In genomic region chr11:72222106-72222891, GRCh38 we compare ENCODE assay signal across 1 cellular context.
TF ChIP-seq lines count a peak whose summit lies in the region.

No MANE protein-coding gene starts in this region.

TF ChIP-seq in GM12878, 131 proteins besides CTCF, POLR2A, EP300 and RAD21:
- TF ChIP-seq HDAC6 (IDR thresholded peaks at IDR 0.05; ENCODE audit: unreplicated experiment) (no peak), NR2F1 (conservative IDR thresholded peaks at IDR 0.05) (no peak), LARP7 (IDR thresholded peaks at IDR 0.05) (no peak; the same call in 1 of the 2 replicates), JUNB (IDR thresholded peaks at IDR 0.05) (no peak), PAX5 (IDR thresholded peaks at IDR 0.05; ENCODE audit: borderline replicate concordance, low read depth, low read length) (no peak), BHLHE40 (IDR thresholded peaks at IDR 0.05; ENCODE audit: borderline replicate concordance in 1 of 2, low read depth in 2 of 2, low read length in 1 of 2) (no peak), PAX8 (IDR thresholded peaks at IDR 0.05) (no peak), TAF1 (IDR thresholded peaks at IDR 0.05; ENCODE audit: borderline replicate concordance, low read depth, low read length) (no peak), PML (IDR thresholded peaks at IDR 0.05; ENCODE audit: low read length) (no peak), RELA (IDR thresholded peaks at IDR 0.05; ENCODE audit: borderline replicate concordance, partially characterized antibody) (no peak), EED (IDR thresholded peaks at IDR 0.05; ENCODE audit: low read depth) (no peak), KDM1A (IDR thresholded peaks at IDR 0.05; ENCODE audit: borderline replicate concordance) (no peak), CEBPZ (IDR thresholded peaks at IDR 0.05; ENCODE audit: low read depth, low read length) (no peak), ELK1 (IDR thresholded peaks at IDR 0.05; ENCODE audit: low read depth, low read length) (no peak), SMAD5 (IDR thresholded peaks at IDR 0.05; ENCODE audit: low read depth) (no peak), NFIC (IDR thresholded peaks at IDR 0.05; ENCODE audit: low read depth, low read length) (no peak), ZBTB40 (IDR thresholded peaks at IDR 0.05; ENCODE audit: borderline replicate concordance) (no peak)
